ENCODE assay signal across 8 cellular contexts in genomic region chr1:37922767-37923550, GRCh38. TPM values are rescaled to one million over a fixed set of nuclear protein-coding genes. Genes with fewer than 3 reads are reported as not detected.
DNase-seq lines count a peak whose midpoint lies in the region; ATAC-seq and TF ChIP-seq lines count a peak whose summit lies in the region.

No MANE protein-coding gene starts in this region.

- no peak for DNase-seq in lower lobe of right lung
- DNase-seq in MM.1S: no peak
- DNase-seq in DMS114 treated with DMSO at 0.1 percent for 48 hours (lab: John Stamatoyannopoulos, UW; ENCODE audit: unreplicated experiment): no peak
- DNase-seq in stimulated activated CD4-positive, alpha-beta T cell treated with anti-CD3 and anti-CD28 coated beads, Interleukin-2, amount 100 ng/mL, for 24 hours: no peak
- no peak for DNase-seq in occipital lobe (lab: John Stamatoyannopoulos, UW)

- H3K4me2 ChIP-seq in OCI-LY1 (ENCODE audit: low read length): peak overlapping the region; percentile 54
- no peak overlapping the region for H3K4me2 ChIP-seq in MM.1S (ENCODE audit: low read depth, low read length)

- H3K27ac ChIP-seq in OCI-LY1 (ENCODE audit: low read depth, low read length, poor library complexity, severe bottlenecking) (peak overlapping the region; percentile 95), lower lobe of right lung (no peak overlapping the region), MM.1S (ENCODE audit: low read length) (no peak overlapping the region)

- H3K4me3 ChIP-seq in OCI-LY1 (ENCODE audit: low read depth, low read length, poor library complexity, severe bottlenecking) (peak overlapping the region; percentile 9), lower lobe of right lung (no peak overlapping the region), MM.1S (ENCODE audit: low read length) (no peak overlapping the region)

- H3K36me3 ChIP-seq in OCI-LY1 (ENCODE audit: insufficient read depth, low read length): peaks cover 2% of the 10 kb centered on the region; the same call in 1 of the 2 replicates
- H3K36me3 ChIP-seq in lower lobe of right lung: peaks cover 5% of the 10 kb centered on the region
- H3K36me3 ChIP-seq in MM.1S (replicated peaks; ENCODE audit: insufficient read depth, low read length): no peaks in the 10 kb centered on the region

- H4K20me1 ChIP-seq in OCI-LY1 (ENCODE audit: insufficient read depth, low read length) (no peaks in the 10 kb centered on the region), MM.1S (ENCODE audit: insufficient read depth, low read length) (no peaks in the 10 kb centered on the region)

- peak overlapping the region; percentile 31 for H3K9ac ChIP-seq in OCI-LY1 (ENCODE audit: low read length)
- H3K9ac ChIP-seq in MM.1S (ENCODE audit: low read length): no peak overlapping the region

- peaks cover 4% of the 10 kb centered on the region; the same call in 1 of the 2 replicates for H3F3A ChIP-seq in OCI-LY1 (ENCODE audit: insufficient read depth, low read length)
- H3F3A ChIP-seq in MM.1S (ENCODE audit: insufficient read depth, low read length): no peaks in the 10 kb centered on the region

- H3K4me1 ChIP-seq in OCI-LY1 (ENCODE audit: insufficient read depth, low read length, severe bottlenecking) (peaks cover 73% of the 10 kb centered on the region), lower lobe of right lung (peaks cover 32% of the 10 kb centered on the region), MM.1S (ENCODE audit: low read length) (no peaks in the 10 kb centered on the region)

- H3K9me3 ChIP-seq in OCI-LY1 (ENCODE audit: low read length): no peaks in the 10 kb centered on the region
- H3K9me3 ChIP-seq in lower lobe of right lung: no peaks in the 10 kb centered on the region
- no peaks in the 10 kb centered on the region for H3K9me3 ChIP-seq in MM.1S (replicated peaks; ENCODE audit: insufficient read depth, low read length)

- intact Hi-C loops in lower lobe of right lung (cut with DNase I): no loop called here

- H3K79me2 ChIP-seq in OCI-LY1 (ENCODE audit: insufficient read depth, low read length) (peaks cover 26% of the 10 kb centered on the region), MM.1S (ENCODE audit: low read length) (peaks cover 17% of the 10 kb centered on the region)

- H3K27me3 ChIP-seq in OCI-LY1 (ENCODE audit: insufficient read depth, low read length): no peaks in the 10 kb centered on the region
- H3K27me3 ChIP-seq in lower lobe of right lung (ENCODE audit: low read depth): no peaks in the 10 kb centered on the region
- no peaks in the 10 kb centered on the region for H3K27me3 ChIP-seq in MM.1S (replicated peaks; ENCODE audit: insufficient read depth, low read length)

- no peak overlapping the region for H2AFZ ChIP-seq in OCI-LY1 (ENCODE audit: low read length)
- H2AFZ ChIP-seq in MM.1S (ENCODE audit: low read length): no peak overlapping the region

- H3K9me2 ChIP-seq in OCI-LY1 (ENCODE audit: low read depth, low read length) (no peaks in the 10 kb centered on the region), MM.1S (replicated peaks; ENCODE audit: insufficient read depth, low read length) (no peaks in the 10 kb centered on the region)

- ATAC-seq in GM18498 (IDR thresholded peaks at IDR 0.05; ENCODE audit: unreplicated experiment) (peak; percentile 63), GM21825 (IDR thresholded peaks at IDR 0.05; ENCODE audit: unreplicated experiment) (peak; percentile 60), lower lobe of right lung (peak; percentile 46 to 78)

- TF ChIP-seq CTCF in OCI-LY1 (IDR thresholded peaks at IDR 0.05; ENCODE audit: low read length): peak; percentile 8; the same call in 1 of the 2 replicates
- no peak for TF ChIP-seq CTCF in lower lobe of right lung (IDR thresholded peaks at IDR 0.05)
- TF ChIP-seq CTCF in MM.1S (IDR thresholded peaks at IDR 0.05; ENCODE audit: low read length): no peak

RNA-seq across cellular contexts. Expression of gene INPP5B, which starts 23.9 kb away (rescaled TPM):
- 42.5 TPM for total RNA-seq in lower lobe of right lung
- 16.7 TPM for total RNA-seq in occipital lobe
